In the genomic region with DNA sequence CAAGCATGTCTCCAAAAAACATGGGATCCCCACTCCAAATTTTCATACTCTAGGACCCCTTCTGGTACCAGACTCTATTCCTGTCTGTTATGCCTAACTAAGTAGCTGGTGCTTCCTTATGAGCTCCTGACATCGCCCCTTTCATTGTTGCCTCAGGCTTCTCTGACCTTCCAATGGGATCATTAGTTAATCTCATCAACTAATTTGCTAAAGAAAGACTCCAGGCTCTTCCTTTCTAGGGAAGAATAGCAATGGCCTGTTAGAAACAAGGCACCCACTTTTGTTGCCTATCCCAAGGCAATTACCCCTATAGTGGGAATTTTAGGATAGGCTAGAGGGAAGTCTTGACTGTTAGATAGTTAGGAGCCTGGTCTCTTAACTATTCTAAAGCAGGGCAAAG, we compare ENCODE assay signal across 7 cellular contexts.
"Had no signal": no experiment of that assay in that cellular context is flagged by ENCODE, and none has a peak within 500 bp of the region (broad histone marks: within the 10 kb centered on the region; RNA-seq: fewer than 3 reads in every experiment).

No MANE protein-coding gene starts in this region.

- H3K4me1 Mint-ChIP-seq: IgD-negative memory B cell had no signal

- H3K27me3 Mint-ChIP-seq: IgD-negative memory B cell had no signal

- H3K36me3 Mint-ChIP-seq: IgD-negative memory B cell had no signal

- H3K4me3 Mint-ChIP-seq: H9, IgD-negative memory B cell had no signal

- H3K9ac ChIP-seq: GM23248 had no signal

- ATAC-seq: HepG2 had no signal

- H3K27ac ChIP-seq: GM23248, HL-60 had no signal

- H3K27ac Mint-ChIP-seq: H9, IgD-negative memory B cell had no signal

- DNase-seq: GM23248, H9, HCEC 1CT, KBM-7 had no signal

- H2AFZ ChIP-seq: GM23248 had no signal

- H3K4me3 ChIP-seq: GM23248 had no signal
